15 cellular contexts compared by ENCODE assay signal in genomic region chr1:172954476-172955150, GRCh38.
DNase-seq lines count a peak whose midpoint lies in the region; ATAC-seq, FAIRE-seq and TF ChIP-seq lines count a peak whose summit lies in the region.
"Had no signal": no experiment of that assay in that cellular context is flagged by ENCODE, and none has a peak within 500 bp of the region (broad histone marks: within the 10 kb centered on the region; RNA-seq: fewer than 3 reads in every experiment).

No MANE protein-coding gene starts in this region.

- H2BK120ac ChIP-seq in IMR-90 (ENCODE audit: low read depth, low read length) (peak overlapping the region; percentile 100), H9 (ENCODE audit: low read depth, low read length, poor library complexity, severe bottlenecking) (no peak overlapping the region)

- TF ChIP-seq POLR2A in IMR-90 (IDR thresholded peaks at IDR 0.05; ENCODE audit: low read depth, low read length) (no peak), thyroid gland (IDR thresholded peaks at IDR 0.05) (no peak)

- 95% methylated on average over 4 of the region's 6 CpGs; no CpG with 5 or more reads in 1 of the 2 experiments for WGBS in IMR-90 (ENCODE audit: extremely low coverage in 2 of 2, insufficient read length in 1 of 2), 2 experiments
- no CpG with 5 or more reads among the region's 6 CpGs for WGBS in H9 (ENCODE audit: extremely low coverage, insufficient read length, low lambda C conversion rate)
- WGBS in thyroid gland, 2 donors: 96 to 98% methylated on average over 6 of the region's 6 CpGs
- WGBS in psoas muscle, 3 donors: 89 to 92% (median 89%) methylated on average over 6 of the region's 6 CpGs

- peak overlapping the region; percentile 95 for H3K23ac ChIP-seq in IMR-90 (ENCODE audit: low read depth, low read length)
- H3K23ac ChIP-seq in H9 (ENCODE audit: insufficient read length, low read depth, low read length): no peak overlapping the region

- H2BK15ac ChIP-seq in IMR-90 (ENCODE audit: low read depth, low read length) (peak overlapping the region; percentile 97), H9 (ENCODE audit: low read depth, low read length) (no peak overlapping the region)

- peak overlapping the region; percentile 89 to 100 for H4K8ac ChIP-seq in IMR-90 (ENCODE audit: low read depth in 2 of 2, low read length in 2 of 2)
- H4K8ac ChIP-seq in H9 (replicated peaks; ENCODE audit: insufficient read length, low read depth, low read length): no peak overlapping the region

- DNase-seq in IMR-90 (no peak), bronchial epithelial cell (ENCODE audit: low read depth) (no peak), myocyte (ENCODE audit: low read depth) (peak; percentile 65), H9 (no peak), thyroid gland (no peak), NOMO-1 treated with dmso at 0.1 percent for 144 hours (lab: John Stamatoyannopoulos, UW; ENCODE audit: unreplicated experiment) (no peak), psoas muscle (no peak)
- DNase-seq: Caco-2; CD8-positive, alpha-beta memory T cell; DND-41; GDM1; KG1 had no signal

- H3K14ac ChIP-seq in IMR-90 (replicated peaks; ENCODE audit: low read depth, low read length): peak overlapping the region; percentile 98
- H3K14ac ChIP-seq in H9 (ENCODE audit: insufficient read depth, low read length): no peak overlapping the region

- peak; percentile 91 for FAIRE-seq in bronchial epithelial cell (lab: Jason Lieb, UNC)
- FAIRE-seq: GM12892, H54 had no signal

- H3K56ac ChIP-seq in IMR-90 (ENCODE audit: extremely low read depth, insufficient read depth, low read length) (peak overlapping the region; percentile 80), H9 (ENCODE audit: insufficient read length, low read depth, low read length) (no peak overlapping the region)

- H4K5ac ChIP-seq in IMR-90 (ENCODE audit: low read depth, low read length) (peak overlapping the region; percentile 98), H9 (ENCODE audit: insufficient read length, low read depth, low read length) (no peak overlapping the region)

- H2AFZ ChIP-seq in IMR-90 (replicated peaks; ENCODE audit: low read length, poor library complexity): peak overlapping the region; percentile 32
- H2AFZ ChIP-seq in H9 (ENCODE audit: low read length): no peak overlapping the region

- BruUV-seq in IMR-90 (replicated peaks; lab: Mats Ljungman, UMichigan): no TSS peak

- H2BK12ac ChIP-seq in H9 (ENCODE audit: insufficient read length, low read depth, low read length): no peak overlapping the region

- dilution Hi-C loops in IMR-90 (cut with HindIII; ENCODE audit: low sequenced_read_pairs, unreplicated experiment): no loop called here

- no peaks in the 10 kb centered on the region for H3K79me2 ChIP-seq in H9 (ENCODE audit: insufficient read depth, low read length)

- peak overlapping the region; percentile 100 for H3K4ac ChIP-seq in IMR-90 (ENCODE audit: low read depth, low read length)
- H3K4ac ChIP-seq in H9 (ENCODE audit: low read depth, low read length): no peak overlapping the region

- peaks cover 2 to 8% of the 10 kb centered on the region in 2 experiments; a peak in 1 of 4 replicates for H3K4me1 Mint-ChIP-seq in H9

- H2AK5ac ChIP-seq in IMR-90 (ENCODE audit: low read depth, low read length) (peak overlapping the region; percentile 100), H9 (ENCODE audit: insufficient read length, low read length) (no peak overlapping the region)

- peak overlapping the region; percentile 100 for H2BK20ac ChIP-seq in IMR-90 (ENCODE audit: low read depth, low read length)
- H2BK20ac ChIP-seq in H9 (ENCODE audit: low read depth, low read length, poor library complexity, severe bottlenecking): no peak overlapping the region

- H3K18ac ChIP-seq in IMR-90 (ENCODE audit: low read depth, low read length): peak overlapping the region; percentile 99
- no peak overlapping the region for H3K18ac ChIP-seq in H9 (ENCODE audit: insufficient read length, low read depth, low read length)

- peak overlapping the region; percentile 52 for H3K27ac ChIP-seq in IMR-90 (ENCODE audit: insufficient read depth, low read length)
- H3K27ac ChIP-seq in H9 (ENCODE audit: insufficient read length, low read depth, low read length): no peak overlapping the region
- H3K27ac ChIP-seq in thyroid gland: no peak overlapping the region
- H3K27ac ChIP-seq in psoas muscle: no peak overlapping the region
- H3K27ac ChIP-seq: BLaER1 had no signal

- H3K27me3 ChIP-seq in IMR-90 (ENCODE audit: control insufficient read depth, insufficient read depth, low read length): no peaks in the 10 kb centered on the region
- no peaks in the 10 kb centered on the region for H3K27me3 ChIP-seq in bronchial epithelial cell (ENCODE audit: control insufficient read depth, insufficient read depth, low read length)
- no peaks in the 10 kb centered on the region for H3K27me3 ChIP-seq in H9 (ENCODE audit: insufficient read depth, low read length)
- H3K27me3 ChIP-seq in thyroid gland: no peaks in the 10 kb centered on the region
- H3K27me3 ChIP-seq in psoas muscle (ENCODE audit: insufficient read depth in 3 of 3, low read length in 2 of 3): no peaks in the 10 kb centered on the region
- H3K27me3 ChIP-seq: BLaER1 had no signal

- peaks cover 21% of the 10 kb centered on the region for H3K9me1 ChIP-seq in IMR-90 (ENCODE audit: insufficient read depth, low read length)

- in situ Hi-C loops in IMR-90 (cut with MboI; ENCODE audit: low sequenced_read_pairs): no loop called here

- H3K4me2 ChIP-seq in IMR-90 (ENCODE audit: low read depth, low read length) (no peak overlapping the region), H9 (ENCODE audit: insufficient read depth, insufficient read length, low read length) (no peak overlapping the region)
- H3K4me2 ChIP-seq: BLaER1 had no signal

- no peaks in the 10 kb centered on the region for H3K27me3 Mint-ChIP-seq in H9 (ENCODE audit: low read depth)
- H3K27me3 Mint-ChIP-seq: CD8-positive, alpha-beta memory T cell had no signal

- H3K27ac Mint-ChIP-seq in H9: no peak overlapping the region
- H3K27ac Mint-ChIP-seq: CD8-positive, alpha-beta memory T cell had no signal

- H4K20me1 ChIP-seq in IMR-90 (ENCODE audit: insufficient read depth, low read length) (no peaks in the 10 kb centered on the region), H9 (ENCODE audit: control insufficient read depth, insufficient read depth, insufficient read length) (no peaks in the 10 kb centered on the region)
- H4K20me1 ChIP-seq: BLaER1 had no signal

- ATAC-seq in IMR-90 (ENCODE audit: low read depth): no peak
- no peak for ATAC-seq in psoas muscle

- peak overlapping the region; percentile 99 for H4K91ac ChIP-seq in IMR-90 (ENCODE audit: insufficient read depth, low read depth, low read length)
- no peak overlapping the region for H4K91ac ChIP-seq in H9 (ENCODE audit: insufficient read length, low read depth, low read length)

- CTCF ChIA-PET in IMR-90 (lab: Yijun Ruan, JAX): no interaction called here

- H3K4me1 ChIP-seq in IMR-90 (ENCODE audit: control insufficient read depth, insufficient read depth, low read length) (peaks cover 26% of the 10 kb centered on the region; the same call in 1 of the 2 replicates), H9 (ENCODE audit: insufficient read depth, low read length) (no peaks in the 10 kb centered on the region; the same call in 1 of the 2 replicates), thyroid gland (no peaks in the 10 kb centered on the region), psoas muscle (no peaks in the 10 kb centered on the region)
- H3K4me1 ChIP-seq: BLaER1 had no signal

- intact Hi-C loops in IMR-90 (cut with micrococcal nuclease) (loop anchor here (1.0 to 10.0 kb wide), 4 partner anchors 51 to 248 kb away; no protein-coding TSS in a partner anchor), thyroid gland (cut with DNase I) (no loop called here), psoas muscle (cut with DNase I) (no loop called here)

- H2BK5ac ChIP-seq in IMR-90 (ENCODE audit: low read depth, low read length, poor library complexity, severe bottlenecking): peak overlapping the region; percentile 87
- H2BK5ac ChIP-seq in H9 (ENCODE audit: insufficient read length, low read length): no peak overlapping the region

- no peak overlapping the region for H3T11ph ChIP-seq in H9 (ENCODE audit: low read length)

- no peaks in the 10 kb centered on the region for H3K9me3 Mint-ChIP-seq in H9
- H3K9me3 Mint-ChIP-seq: CD8-positive, alpha-beta memory T cell had no signal

- no peaks in the 10 kb centered on the region for H3K36me3 Mint-ChIP-seq in H9 (ENCODE audit: insufficient read depth in 1 of 3, low read depth in 3 of 3)
- H3K36me3 Mint-ChIP-seq: CD8-positive, alpha-beta memory T cell had no signal

- H3K4me3 ChIP-seq in IMR-90 (ENCODE audit: insufficient read depth, low read depth, low read length): no peak overlapping the region
- no peak overlapping the region for H3K4me3 ChIP-seq in bronchial epithelial cell (ENCODE audit: low read depth, low read length)
- H3K4me3 ChIP-seq in thyroid gland (replicated peaks in 1 of 3): no peak overlapping the region
- no peak overlapping the region for H3K4me3 ChIP-seq in psoas muscle
- H3K4me3 ChIP-seq: BLaER1 had no signal

- H2AK9ac ChIP-seq in IMR-90 (replicated peaks; ENCODE audit: low read depth, low read length, poor library complexity): peak overlapping the region; percentile 62

- TF ChIP-seq CTCF in IMR-90 (conservative IDR thresholded peaks at IDR 0.05; ENCODE audit: low read depth, low read length): no peak
- TF ChIP-seq CTCF in bronchial epithelial cell (IDR thresholded peaks at IDR 0.05; ENCODE audit: insufficient read depth, low read length, severe bottlenecking): no peak
- TF ChIP-seq CTCF in H9 (conservative IDR thresholded peaks at IDR 0.05): no peak
- no peak for TF ChIP-seq CTCF in thyroid gland (IDR thresholded peaks at IDR 0.05)
- no peak for TF ChIP-seq CTCF in psoas muscle (IDR thresholded peaks at IDR 0.05)

- H3K9ac ChIP-seq in IMR-90 (ENCODE audit: low read depth, low read length) (no peak overlapping the region), H9 (ENCODE audit: extremely low read depth, insufficient read length, low read length) (no peak overlapping the region)
- H3K9ac ChIP-seq: BLaER1 had no signal

- H3K36me3 ChIP-seq in IMR-90 (ENCODE audit: control insufficient read depth, insufficient read depth, low read length): no peaks in the 10 kb centered on the region
- no peaks in the 10 kb centered on the region for H3K36me3 ChIP-seq in bronchial epithelial cell (ENCODE audit: control insufficient read depth, insufficient read depth, low read length)
- no peaks in the 10 kb centered on the region for H3K36me3 ChIP-seq in thyroid gland
- H3K36me3 ChIP-seq in psoas muscle (ENCODE audit: insufficient read depth in 1 of 2, low read depth in 1 of 2): no peaks in the 10 kb centered on the region
- H3K36me3 ChIP-seq: BLaER1 had no signal

- H3K9me3 ChIP-seq in IMR-90 (ENCODE audit: control insufficient read depth, insufficient read depth, low read length) (no peaks in the 10 kb centered on the region), H9 (ENCODE audit: control insufficient read depth, low read depth, low read length) (no peaks in the 10 kb centered on the region), thyroid gland (no peaks in the 10 kb centered on the region), psoas muscle (no peaks in the 10 kb centered on the region)
- H3K9me3 ChIP-seq: BLaER1, Caco-2 had no signal

- POLR2A ChIA-PET in IMR-90 (lab: Charles Lee; ENCODE audit: unreplicated experiment): interaction anchor here (2.2 kb wide), 1 partner anchor 45 kb away, joined by 10 read pairs; no protein-coding TSS in a partner anchor

- H3K79me1 ChIP-seq in IMR-90 (ENCODE audit: low read depth in 1 of 2, low read length in 2 of 2) (peaks cover 0 to 18% of the 10 kb centered on the region in 2 experiments; a peak in 3 of 4 replicates), H9 (ENCODE audit: insufficient read depth, low read depth, low read length, poor library complexity, severe bottlenecking) (no peaks in the 10 kb centered on the region)

- H3K4me3 Mint-ChIP-seq in H9: no peak overlapping the region
- H3K4me3 Mint-ChIP-seq: CD8-positive, alpha-beta memory T cell had no signal

- no peaks in the 10 kb centered on the region for H3K23me2 ChIP-seq in H9 (ENCODE audit: insufficient read length, low read depth, low read length, poor library complexity, severe bottlenecking)

- TF ChIP-seq RAD21 in IMR-90 (IDR thresholded peaks at IDR 0.05; ENCODE audit: low read length): no peak
